Comparison of ENCODE assay signal across 8 cellular contexts in the genomic region with DNA sequence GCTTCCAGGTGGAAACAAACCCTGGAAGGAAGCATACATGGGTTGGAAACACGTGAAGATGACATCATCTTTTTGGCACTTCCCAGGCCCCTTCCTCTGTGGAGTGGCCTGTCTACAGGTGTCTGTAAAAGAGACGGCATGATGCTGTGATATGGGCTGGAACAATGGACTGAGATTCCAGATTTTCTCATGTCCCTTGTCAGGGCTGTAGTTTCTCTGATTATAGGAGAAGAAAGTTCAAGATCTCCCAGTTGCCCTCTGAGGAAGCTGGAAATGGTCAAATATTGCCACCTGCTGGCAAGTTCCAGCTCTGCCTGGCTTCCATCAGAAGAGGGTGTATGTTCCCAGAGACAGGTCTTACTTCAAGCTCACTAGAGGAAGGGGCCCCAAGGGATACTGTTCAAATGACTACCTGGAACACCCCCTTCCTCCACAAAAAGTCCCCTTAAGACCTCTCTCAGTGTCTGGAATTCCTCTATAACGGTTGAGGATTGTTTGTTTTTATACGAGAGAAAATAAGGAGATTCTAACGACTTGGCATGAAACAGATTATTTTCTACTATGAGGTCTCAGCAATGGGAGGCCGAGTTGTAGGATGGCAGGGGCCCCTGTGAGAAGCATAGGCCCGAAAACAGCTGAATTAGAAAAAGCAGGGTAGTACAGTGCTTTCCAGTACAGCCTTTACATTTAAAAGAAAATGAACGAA. TPM values are rescaled to one million over a fixed set of nuclear protein-coding genes. Genes with fewer than 3 reads are reported as not detected.
DNase-seq lines count a peak whose midpoint lies in the region; ATAC-seq and TF ChIP-seq lines count a peak whose summit lies in the region.

No MANE protein-coding gene starts in this region.

- H3K27ac ChIP-seq in endodermal cell (ENCODE audit: low read depth, low read length) = no peak overlapping the region

- peaks cover 4% of the 10 kb centered on the region for H3K27me3 Mint-ChIP-seq in activated CD8-positive, alpha-beta T cell treated with anti-CD3 and anti-CD28 coated beads, Interleukin-2, amount 10 ng/mL, durations not matched to agents 7 days and 5 days (ENCODE audit: low read depth)
- H3K27me3 Mint-ChIP-seq in endodermal cell (ENCODE audit: insufficient read depth) = no peaks in the 10 kb centered on the region

- no peaks in the 10 kb centered on the region for H3K9me3 Mint-ChIP-seq in activated CD8-positive, alpha-beta T cell treated with anti-CD3 and anti-CD28 coated beads, Interleukin-2, amount 10 ng/mL, durations not matched to agents 7 days and 5 days (ENCODE audit: insufficient read depth)
- peaks cover 13% of the 10 kb centered on the region for H3K9me3 Mint-ChIP-seq in endodermal cell

- peak; percentile 89 for DNase-seq in CD1c-positive myeloid dendritic cell (ENCODE audit: extremely low spot score)
- DNase-seq in GM19240 (ENCODE audit: insufficient read length, low spot score) = peak; percentile 52
- peak; percentile 49 for DNase-seq in NCI-H774 (lab: John Stamatoyannopoulos, UW)
- peak; percentile 88 for DNase-seq in activated CD8-positive, alpha-beta T cell treated with anti-CD3 and anti-CD28 coated beads, Interleukin-2, amount 10 ng/mL, durations not matched to agents 7 days and 5 days
- peak; percentile 94 for DNase-seq in endodermal cell
- DNase-seq in middle frontal gyrus (ENCODE audit: extremely low spot score, low spot score) = peak; percentile 56
- DNase-seq in stimulated activated CD8-positive, alpha-beta memory T cell treated with anti-CD3 and anti-CD28 coated beads, Interleukin-7, amount 100 ng/mL, for 4 hours (ENCODE audit: low read depth in 2 of 2) = peak; percentile 54 to 76

- no peak overlapping the region for H3K4me3 Mint-ChIP-seq in activated CD8-positive, alpha-beta T cell treated with anti-CD3 and anti-CD28 coated beads, Interleukin-2, amount 10 ng/mL, durations not matched to agents 7 days and 5 days
- no peak overlapping the region for H3K4me3 Mint-ChIP-seq in endodermal cell

- CTCF ChIA-PET in activated CD8-positive, alpha-beta T cell treated with anti-CD3 and anti-CD28 coated beads, Interleukin-2, amount 10 ng/mL, durations not matched to agents 7 days and 5 days (lab: Charles Lee) = interaction anchor here (0.7 to 14.5 kb wide), 63 partner anchors 8 to 611 kb away, joined by 3 to 491 read pairs (median 5); partner anchors contain the start of genes ANXA6, CCDC69, GM2A and IRGM

- peak; percentile 96 for TF ChIP-seq CTCF in endodermal cell (conservative IDR thresholded peaks at IDR 0.05)

- ATAC-seq in HG03439 (IDR thresholded peaks at IDR 0.05; ENCODE audit: unreplicated experiment) = peak; percentile 92
- peak; percentile 98 for ATAC-seq in activated CD8-positive, alpha-beta T cell treated with anti-CD3 and anti-CD28 coated beads, Interleukin-2, amount 10 ng/mL, durations not matched to agents 7 days and 5 days

- H3K4me1 ChIP-seq in endodermal cell (ENCODE audit: control insufficient read depth, insufficient read depth, low read length) = no peaks in the 10 kb centered on the region

- H3K27me3 ChIP-seq in endodermal cell (ENCODE audit: control insufficient read depth, insufficient read depth, low read length, poor library complexity, severe bottlenecking) = no peaks in the 10 kb centered on the region

- no peaks in the 10 kb centered on the region for H3K36me3 ChIP-seq in endodermal cell (ENCODE audit: control insufficient read depth, insufficient read depth, low read length)

- POLR2A ChIA-PET in activated CD8-positive, alpha-beta T cell treated with anti-CD3 and anti-CD28 coated beads, Interleukin-2, amount 10 ng/mL, durations not matched to agents 7 days and 5 days (lab: Charles Lee) = interaction anchor here (0.6 to 2.4 kb wide), 5 partner anchors 27 to 74 kb away, joined by 3 to 13 read pairs (median 3); no protein-coding TSS in a partner anchor

- no peaks in the 10 kb centered on the region for H3K9me3 ChIP-seq in endodermal cell (ENCODE audit: control insufficient read depth, low read length)

- H3K36me3 Mint-ChIP-seq in activated CD8-positive, alpha-beta T cell treated with anti-CD3 and anti-CD28 coated beads, Interleukin-2, amount 10 ng/mL, durations not matched to agents 7 days and 5 days (ENCODE audit: low read depth) = no peaks in the 10 kb centered on the region
- H3K36me3 Mint-ChIP-seq in endodermal cell (ENCODE audit: low read depth) = no peaks in the 10 kb centered on the region

- no peak overlapping the region for H3K27ac Mint-ChIP-seq in activated CD8-positive, alpha-beta T cell treated with anti-CD3 and anti-CD28 coated beads, Interleukin-2, amount 10 ng/mL, durations not matched to agents 7 days and 5 days
- H3K27ac Mint-ChIP-seq in endodermal cell = peak overlapping the region; percentile 17

- peaks cover 9% of the 10 kb centered on the region for H3K4me1 Mint-ChIP-seq in activated CD8-positive, alpha-beta T cell treated with anti-CD3 and anti-CD28 coated beads, Interleukin-2, amount 10 ng/mL, durations not matched to agents 7 days and 5 days (ENCODE audit: low read depth)
- H3K4me1 Mint-ChIP-seq in endodermal cell = peaks cover 21% of the 10 kb centered on the region

- no peak overlapping the region for H3K4me3 ChIP-seq in endodermal cell (ENCODE audit: low read length)

- H3K9ac ChIP-seq in endodermal cell (ENCODE audit: extremely low read depth, low read length, poor library complexity, severe bottlenecking) = no peak overlapping the region

- 66 to 72% methylated on average over 2 to 8 of the region's 8 CpGs for WGBS in endodermal cell (ENCODE audit: insufficient coverage in 1 of 2, insufficient read length in 1 of 2), 2 experiments

RNA-seq across cellular contexts. Expression of gene ANXA6, which starts 7.3 kb away (rescaled TPM):
- total RNA-seq in activated CD8-positive, alpha-beta T cell treated with anti-CD3 and anti-CD28 coated beads, Interleukin-2, amount 10 ng/mL, durations not matched to agents 7 days and 5 days = 100 to 1,000 TPM; 481 to 495 TPM
- total RNA-seq in endodermal cell = 100 to 1,000 TPM; 204 to 235 TPM
- 167 TPM for polyA plus RNA-seq in endodermal cell (2013, experiment 1 of 2)
- polyA plus RNA-seq in endodermal cell (2013, experiment 2 of 2) = 184 TPM

RNA-seq across cellular contexts. Expression of gene CCDC69, which starts 59.1 kb away (rescaled TPM):
- 10 to 100 TPM; 87.6 to 92.7 TPM for total RNA-seq in activated CD8-positive, alpha-beta T cell treated with anti-CD3 and anti-CD28 coated beads, Interleukin-2, amount 10 ng/mL, durations not matched to agents 7 days and 5 days
- 1 to 10 TPM; 4.4 to 6.4 TPM for total RNA-seq in endodermal cell
- polyA plus RNA-seq in endodermal cell (2013, experiment 1 of 2) = 2.5 TPM
- polyA plus RNA-seq in endodermal cell (2013, experiment 2 of 2) = 1.8 TPM

Comparison
In these comparisons a context has a peak if more than half of its experiments do, and no peak if none do; other contexts are left out.
1. RNA of gene CCDC69, which starts 59.1 kb away (total RNA-seq): 87.6 to 92.7 TPM in activated CD8-positive, alpha-beta T cell treated with anti-CD3 and anti-CD28 coated beads, Interleukin-2, amount 10 ng/mL, durations not matched to agents 7 days and 5 days; 4.4 to 6.4 TPM in endodermal cell; every median in the first group is over 10 times any median in the second.
2. Peak in every context shown above with its lines, with median percentiles within 50 percentile points of each other: DNase-seq.